Comparison of ENCODE assay signal across 15 cellular contexts in the genomic region with DNA sequence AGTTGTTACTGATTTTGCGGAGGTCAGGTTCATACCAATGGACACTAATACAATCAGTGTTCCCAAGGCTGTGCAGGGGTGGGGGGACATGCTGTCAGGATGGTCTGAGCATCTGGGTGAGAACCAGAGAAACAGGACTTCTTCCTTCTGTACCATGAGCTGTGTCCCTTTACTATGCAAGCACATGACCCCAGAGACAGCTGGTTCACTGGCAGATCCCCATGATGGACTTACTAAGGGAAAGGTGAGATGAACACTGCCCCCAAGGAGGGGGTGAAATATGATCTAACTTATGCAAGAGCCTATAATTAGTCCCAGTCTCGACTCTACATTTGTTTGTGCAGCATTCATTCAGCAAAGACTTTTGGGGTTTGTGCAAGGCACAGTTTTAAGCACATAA.
DNase-seq lines count a peak whose midpoint lies in the region; ATAC-seq and TF ChIP-seq lines count a peak whose summit lies in the region.
"Had no signal": no experiment of that assay in that cellular context is flagged by ENCODE, and none has a peak within 500 bp of the region (broad histone marks: within the 10 kb centered on the region; RNA-seq: fewer than 3 reads in every experiment).

No MANE protein-coding gene starts in this region.

- H3K9me2 ChIP-seq in GM23248 (ENCODE audit: insufficient read depth): no peaks in the 10 kb centered on the region

- H3F3A ChIP-seq in GM23248 (ENCODE audit: insufficient read depth): peaks cover 35% of the 10 kb centered on the region

- H3K79me2 ChIP-seq in GM23248 (ENCODE audit: insufficient read depth) (no peaks in the 10 kb centered on the region), osteoblast (ENCODE audit: insufficient read depth, low read length) (no peaks in the 10 kb centered on the region)

- peak; percentile 32 for DNase-seq in GM23248
- peak; percentile 61 for DNase-seq in NCI-H1105 treated with DMSO at 0.1 percent for 48 hours (lab: John Stamatoyannopoulos, UW)
- no peak for DNase-seq in breast epithelium (ENCODE audit: low spot score in 2 of 2)
- peak; percentile 58 for DNase-seq in osteoblast (ENCODE audit: insufficient read length, low spot score, missing footprints)
- no peak for DNase-seq in left lung
- DNase-seq in stimulated activated naive CD8-positive, alpha-beta T cell treated with anti-CD3 and anti-CD28 coated beads, Interleukin-15, Interleukin-2, amounts not matched to agents 100 U/mL and 50 U/mL, for 24 hours: no peak
- DNase-seq in iPS-NIHi7 (ENCODE audit: extremely low spot score): no peak
- DNase-seq: activated T-cell treated with anti-CD3 and anti-CD28 coated beads, Interleukin-2, amount 50 U/mL, for 48 hours; amygdala; KBM-7; naive B cell; NCI-H2081 treated with DMSO at 0.1 percent for 48 hours; PC-9; retina had no signal

- peaks cover 55% of the 10 kb centered on the region for H3K4me1 ChIP-seq in GM23248 (ENCODE audit: insufficient read depth)
- peaks cover 38% of the 10 kb centered on the region in 2 donors for H3K4me1 ChIP-seq in breast epithelium
- peaks cover 68% of the 10 kb centered on the region for H3K4me1 ChIP-seq in osteoblast (ENCODE audit: insufficient read depth, low read length)
- H3K4me1 ChIP-seq in left lung: peaks cover 20 to 34% of the 10 kb centered on the region in 2 donors

- no peak overlapping the region for H2AFZ ChIP-seq in GM23248
- H2AFZ ChIP-seq in osteoblast (ENCODE audit: low read length): no peak overlapping the region
- H2AFZ ChIP-seq: PC-9 had no signal

- no peaks in the 10 kb centered on the region for H4K20me1 ChIP-seq in GM23248 (ENCODE audit: insufficient read depth)
- H4K20me1 ChIP-seq in osteoblast (ENCODE audit: insufficient read depth, low read length): no peaks in the 10 kb centered on the region

- WGBS in GM23248 (ENCODE audit: low coverage in 1 of 2, low lambda C conversion rate in 2 of 2, missing lambda C conversion rate in 2 of 2), 2 experiments: 50 to 58% methylated on average over 2 of the region's 2 CpGs

- H3K27me3 ChIP-seq in GM23248 (replicated peaks; ENCODE audit: insufficient read depth) (no peaks in the 10 kb centered on the region), breast epithelium (no peaks in the 10 kb centered on the region), osteoblast (ENCODE audit: insufficient read depth, low read length) (no peaks in the 10 kb centered on the region), left lung (peaks cover 3 to 98% of the 10 kb centered on the region in 2 donors)

- H3K36me3 ChIP-seq in GM23248 (ENCODE audit: low read depth) (no peaks in the 10 kb centered on the region), breast epithelium (no peaks in the 10 kb centered on the region), osteoblast (ENCODE audit: insufficient read depth, low read length) (no peaks in the 10 kb centered on the region), left lung (no peaks in the 10 kb centered on the region)

- H3K4me2 ChIP-seq in GM23248 (ENCODE audit: unreplicated experiment) (peak overlapping the region; percentile 2), osteoblast (ENCODE audit: insufficient read depth, low read length) (peak overlapping the region; percentile 36)
- H3K4me2 ChIP-seq: PC-9 had no signal

- H3K9me3 ChIP-seq in GM23248 (ENCODE audit: low read depth) (no peaks in the 10 kb centered on the region), breast epithelium (no peaks in the 10 kb centered on the region), osteoblast (ENCODE audit: low read depth, low read length) (no peaks in the 10 kb centered on the region), left lung (no peaks in the 10 kb centered on the region)

- ATAC-seq in left lung (no peak), GM19324 (IDR thresholded peaks at IDR 0.05; ENCODE audit: low FRiP score, unreplicated experiment) (no peak)
- no peak for ATAC-seq in stimulated activated naive CD8-positive, alpha-beta T cell treated with anti-CD3 and anti-CD28 coated beads, Interleukin-15, Interleukin-2, amounts not matched to agents 100 U/mL and 50 U/mL, for 24 hours

- in situ Hi-C loops in GM23248 (cut with MboI): no loop called here

- intact Hi-C loops in breast epithelium (cut with DNase I; ENCODE audit: low total_unique reads) (no loop called here), left lung (cut with DNase I) (no loop called here)

- no peak overlapping the region for H3K4me3 ChIP-seq in GM23248
- no peak overlapping the region for H3K4me3 ChIP-seq in breast epithelium
- H3K4me3 ChIP-seq in osteoblast (ENCODE audit: insufficient read depth, low read length): no peak overlapping the region
- no peak overlapping the region for H3K4me3 ChIP-seq in left lung
- H3K4me3 ChIP-seq: PC-9 had no signal

- H3K27ac ChIP-seq in GM23248 (no peak overlapping the region), breast epithelium (peak overlapping the region; percentile 84 to 96), osteoblast (ENCODE audit: low read depth, low read length) (peak overlapping the region; percentile 82), left lung (no peak overlapping the region)
- H3K27ac ChIP-seq: PC-9 had no signal

- no peak overlapping the region for H3K9ac ChIP-seq in GM23248

- TF ChIP-seq CTCF in breast epithelium (IDR thresholded peaks at IDR 0.05): no peak
- no peak for TF ChIP-seq CTCF in osteoblast (IDR thresholded peaks at IDR 0.05; ENCODE audit: extremely low read depth, low read depth, low read length)
- no peak for TF ChIP-seq CTCF in left lung (IDR thresholded peaks at IDR 0.05)

- TF ChIP-seq POLR2A in breast epithelium (IDR thresholded peaks at IDR 0.05): no peak

Comparison
In these comparisons a context has a peak if more than half of its experiments do, and no peak if none do; other contexts are left out.
1. DNase-seq: peak in GM23248 (single experiment), NCI-H1105 treated with DMSO at 0.1 percent for 48 hours (single experiment) and osteoblast (single experiment); none in breast epithelium (0 of 2), left lung (0 of 2), stimulated activated naive CD8-positive, alpha-beta T cell treated with anti-CD3 and anti-CD28 coated beads, Interleukin-15, Interleukin-2, amounts not matched to agents 100 U/mL and 50 U/mL, for 24 hours (single experiment) and iPS-NIHi7 (single experiment).
2. H3K27ac ChIP-seq: peak in breast epithelium (2 of 2) and osteoblast (single experiment); none in GM23248 (single experiment) and left lung (0 of 2).